In the genomic region with DNA sequence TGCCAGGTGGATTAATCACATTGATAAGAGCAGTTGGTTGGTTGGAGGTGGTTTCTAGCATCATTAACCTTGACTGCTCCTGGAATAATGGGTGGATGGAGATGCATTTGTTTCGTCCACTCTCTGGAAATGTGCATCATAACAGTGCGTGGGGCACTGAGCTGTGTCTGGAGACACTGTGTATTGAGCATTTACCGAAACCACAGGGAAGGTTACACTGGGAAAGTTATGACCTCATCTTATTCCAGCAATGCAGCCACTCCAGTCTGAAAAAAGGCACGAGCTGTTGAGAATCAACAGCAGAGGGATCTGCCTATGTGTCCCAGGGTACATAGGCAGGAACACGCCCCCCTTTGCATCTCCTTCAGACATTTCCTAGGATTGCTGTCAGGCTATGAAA, we compare ENCODE assay signal across 21 cellular contexts. TPM values are rescaled to one million over a fixed set of nuclear protein-coding genes. Genes with fewer than 3 reads are reported as not detected.
DNase-seq lines count a peak whose midpoint lies in the region; ATAC-seq, FAIRE-seq and TF ChIP-seq lines count a peak whose summit lies in the region.
"Had no signal": no experiment of that assay in that cellular context is flagged by ENCODE, and none has a peak within 500 bp of the region (broad histone marks: within the 10 kb centered on the region; RNA-seq: fewer than 3 reads in every experiment).

No MANE protein-coding gene starts in this region.

- TF ChIP-seq CTCF in fibroblast of mammary gland (conservative IDR thresholded peaks at IDR 0.05; ENCODE audit: control insufficient read depth, insufficient read depth, low read depth, low read length): no peak

- no peak overlapping the region for H3K4ac ChIP-seq in mesendoderm (ENCODE audit: low read depth, low read length)

- no peaks in the 10 kb centered on the region for H3K9me3 Mint-ChIP-seq in T-helper 2 cell treated with Interferon-gamma antibody and Interleukin-4, amounts not matched to agents 5 μg/mL and 100 μg/mL, for 36 hours
- H3K9me3 Mint-ChIP-seq: GM23338, HFFc6 had no signal

- FAIRE-seq in RCC 7860 (lab: Jason Lieb, UNC): no peak
- FAIRE-seq: GM12892 had no signal

- H3K4me2 ChIP-seq in mesendoderm (ENCODE audit: low read length): no peak overlapping the region
- H3K4me2 ChIP-seq: BLaER1 treated with 17β-estradiol and CSF1 and Interleukin-3, amounts not matched to agents 10 nM and 100 nM; GM23338 had no signal

- no peak for ATAC-seq in HG03039 (IDR thresholded peaks at IDR 0.05; ENCODE audit: unreplicated experiment)
- ATAC-seq: GM23338 had no signal

- H3K79me1 ChIP-seq in mesendoderm (ENCODE audit: low read length): no peaks in the 10 kb centered on the region

- H3K79me2 ChIP-seq in mesendoderm (ENCODE audit: control insufficient read depth, insufficient read depth, low read length): no peaks in the 10 kb centered on the region

- no peak overlapping the region for H2BK120ac ChIP-seq in mesendoderm (ENCODE audit: low read depth, low read length)

- H3K36me3 ChIP-seq in mesendoderm (ENCODE audit: control insufficient read depth, insufficient read depth, low read length): no peaks in the 10 kb centered on the region
- H3K36me3 ChIP-seq: MG63, SJCRH30 had no signal

- H3K56ac ChIP-seq in mesendoderm (ENCODE audit: low read length): no peak overlapping the region

- no CpG with 5 or more reads among the region's 5 CpGs for WGBS in mesendoderm (ENCODE audit: extremely low coverage, insufficient coverage, low lambda C conversion rate)

- H3K36me3 Mint-ChIP-seq in T-helper 2 cell treated with Interferon-gamma antibody and Interleukin-4, amounts not matched to agents 5 μg/mL and 100 μg/mL, for 36 hours (ENCODE audit: low read depth): no peaks in the 10 kb centered on the region

- H2AK5ac ChIP-seq in mesendoderm (ENCODE audit: low read length): no peak overlapping the region

- H3K9ac ChIP-seq in mesendoderm (ENCODE audit: low read length): no peak overlapping the region
- H3K9ac ChIP-seq: BLaER1 treated with 17β-estradiol and CSF1 and Interleukin-3, amounts not matched to agents 10 nM and 100 nM had no signal

- H3K4me1 ChIP-seq in mesendoderm (ENCODE audit: control insufficient read depth, low read depth, low read length): no peaks in the 10 kb centered on the region
- H3K4me1 ChIP-seq: BLaER1 treated with 17β-estradiol and CSF1 and Interleukin-3, amounts not matched to agents 10 nM and 100 nM; SJCRH30 had no signal

- H3K4me3 ChIP-seq in fibroblast of mammary gland (ENCODE audit: control insufficient read depth, low read depth, low read length): no peak overlapping the region
- H3K4me3 ChIP-seq in mesendoderm (ENCODE audit: low read length): no peak overlapping the region
- H3K4me3 ChIP-seq: BLaER1 treated with 17β-estradiol and CSF1 and Interleukin-3, amounts not matched to agents 10 nM and 100 nM; GM23338; MG63; SJCRH30 had no signal

- no peaks in the 10 kb centered on the region for H3K27me3 Mint-ChIP-seq in T-helper 2 cell treated with Interferon-gamma antibody and Interleukin-4, amounts not matched to agents 5 μg/mL and 100 μg/mL, for 36 hours (ENCODE audit: low read depth)

- H3K4me1 Mint-ChIP-seq in T-helper 2 cell treated with Interferon-gamma antibody and Interleukin-4, amounts not matched to agents 5 μg/mL and 100 μg/mL, for 36 hours (ENCODE audit: low read depth): no peaks in the 10 kb centered on the region
- H3K4me1 Mint-ChIP-seq: GM23338 had no signal

- no peak overlapping the region for H3K27ac Mint-ChIP-seq in T-helper 2 cell treated with Interferon-gamma antibody and Interleukin-4, amounts not matched to agents 5 μg/mL and 100 μg/mL, for 36 hours
- H3K27ac Mint-ChIP-seq: GM23338, HFFc6 had no signal

- no peak overlapping the region for H3K18ac ChIP-seq in mesendoderm (ENCODE audit: low read length)

- peak; percentile 3 for DNase-seq in EH (ENCODE audit: low read depth)
- peak; percentile 23 for DNase-seq in RCC 7860 (ENCODE audit: low spot score)
- peak; percentile 7 for DNase-seq in fibroblast of mammary gland (ENCODE audit: low read depth)
- peak; percentile 6 for DNase-seq in mesendoderm
- DNase-seq in T-helper 2 cell treated with Interferon-gamma antibody and Interleukin-4, amounts not matched to agents 5 μg/mL and 100 μg/mL, for 36 hours (ENCODE audit: low spot score): no peak
- DNase-seq in NCI-H1694 (lab: John Stamatoyannopoulos, UW): no peak
- DNase-seq in NCI-H446 (lab: John Stamatoyannopoulos, UW): no peak
- DNase-seq: DMS153, GDM1, HFFc6, MG63, NCI-H1105, NCI-H187 treated with DMSO at 0.1 percent for 48 hours, NCI-H510A treated with DMSO at 0.1 percent for 48 hours, RPMI8226, SJCRH30, SW 1271 had no signal

- H3K23ac ChIP-seq in mesendoderm (ENCODE audit: low read length): no peak overlapping the region

- H2BK15ac ChIP-seq in mesendoderm (replicated peaks; ENCODE audit: low read depth): no peak overlapping the region

- H3K27me3 ChIP-seq in mesendoderm (ENCODE audit: insufficient read depth, low read length, poor library complexity): no peaks in the 10 kb centered on the region
- H3K27me3 ChIP-seq: BLaER1 treated with 17β-estradiol and CSF1 and Interleukin-3, amounts not matched to agents 10 nM and 100 nM; MG63; SJCRH30 had no signal

- H4K8ac ChIP-seq in mesendoderm (ENCODE audit: low read depth, low read length): no peak overlapping the region

- H4K5ac ChIP-seq in mesendoderm (ENCODE audit: low read length): no peak overlapping the region

- no peak overlapping the region for H3K27ac ChIP-seq in mesendoderm (ENCODE audit: low read depth, low read length)
- H3K27ac ChIP-seq: BLaER1 treated with 17β-estradiol and CSF1 and Interleukin-3, amounts not matched to agents 10 nM and 100 nM; SJCRH30 had no signal

- no peak overlapping the region for H2BK5ac ChIP-seq in mesendoderm (ENCODE audit: low read length)

- no peak overlapping the region for H3K4me3 Mint-ChIP-seq in T-helper 2 cell treated with Interferon-gamma antibody and Interleukin-4, amounts not matched to agents 5 μg/mL and 100 μg/mL, for 36 hours
- H3K4me3 Mint-ChIP-seq: GM23338, HFFc6 had no signal

RNA-seq across cellular contexts. Expression of a gene that starts 27.2 kb away (rescaled TPM):
- polyA plus RNA-seq in mesendoderm (2013, experiment 1 of 2): 8.2 TPM
- 9.1 TPM for polyA plus RNA-seq in mesendoderm (2013, experiment 2 of 2)

RNA-seq across cellular contexts. Expression of a gene that starts 27.4 kb away (rescaled TPM):
- polyA plus RNA-seq in mesendoderm (2013, experiment 1 of 2): 23.4 TPM
- 22.5 TPM for polyA plus RNA-seq in mesendoderm (2013, experiment 2 of 2)

Comparison
In these comparisons a context has a peak if more than half of its experiments do, and no peak if none do; other contexts are left out.
1. DNase-seq: peak in EH (single experiment), RCC 7860 (single experiment), fibroblast of mammary gland (single experiment) and mesendoderm (single experiment); none in T-helper 2 cell treated with Interferon-gamma antibody and Interleukin-4, amounts not matched to agents 5 μg/mL and 100 μg/mL, for 36 hours (single experiment), NCI-H1694 (single experiment) and NCI-H446 (0 of 2).